In genomic region chr1:234280500-234280899, GRCh38 we compare ENCODE assay signal across 25 cellular contexts.
"Had no signal": no experiment of that assay in that cellular context is flagged by ENCODE, and none has a peak within 500 bp of the region (broad histone marks: within the 10 kb centered on the region; RNA-seq: fewer than 3 reads in every experiment).

No MANE protein-coding gene starts in this region.

- DNase-seq: effector CD8-positive, alpha-beta T cell; effector memory CD8-positive, alpha-beta T cell; endodermal cell; erythroblast; esophagus squamous epithelium; foreskin fibroblast; foreskin melanocyte; gastrocnemius medialis; glutamatergic neuron; head of caudate nucleus; heart right ventricle; hippocampal formation; left cardiac atrium; left lung; left ventricle myocardium superior; lower lobe of right lung; mesenchymal stem cell; midbrain had no signal

- H3K4me3 ChIP-seq: coronary artery, esophagus squamous epithelium, gastrocnemius medialis, heart right ventricle, left lung, lower lobe of right lung had no signal

- H3K4me1 ChIP-seq: gastrocnemius medialis, heart right ventricle, left lung, lower lobe of right lung had no signal

- H3K36me3 ChIP-seq: esophagus squamous epithelium, gastrocnemius medialis, heart right ventricle, left lung, lower lobe of right lung had no signal

- FAIRE-seq: colon, endometrium, islet of Langerhans, keratinocyte had no signal

- H3K27ac ChIP-seq: coronary artery, epithelial cell of prostate, esophagus squamous epithelium, gastrocnemius medialis, heart right ventricle, left lung, lower lobe of right lung had no signal

- ATAC-seq: effector memory CD8-positive, alpha-beta T cell; esophagus mucosa; gastrocnemius medialis; heart right ventricle; left cardiac atrium; left lung; left ventricle myocardium superior; lower lobe of right lung had no signal

- H3K9me3 ChIP-seq: esophagus squamous epithelium, gastrocnemius medialis, heart right ventricle, left lung, lower lobe of right lung had no signal

- H3K27me3 ChIP-seq: gastrocnemius medialis, left lung had no signal
